Comparison of ENCODE assay signal across 1 cellular context in genomic region chr9:34650816-34651215, GRCh38.
TF ChIP-seq lines count a peak whose summit lies in the region.

No MANE protein-coding gene starts in this region.

TF ChIP-seq in SK-N-SH, 30 proteins besides CTCF, POLR2A, EP300 and RAD21 (continued from another document):
- no peak for TF ChIP-seq REST (IDR thresholded peaks at IDR 0.05; ENCODE audit: low read depth, low read length)
- TF ChIP-seq ZBTB33 (IDR thresholded peaks at IDR 0.05; ENCODE audit: borderline replicate concordance, low read depth): no peak
- no peak for TF ChIP-seq ELF1 (IDR thresholded peaks at IDR 0.05)
- TF ChIP-seq SIN3A (IDR thresholded peaks at IDR 0.05; ENCODE audit: borderline replicate concordance, low read depth, low read length): no peak
- no peak for TF ChIP-seq MEF2A (IDR thresholded peaks at IDR 0.05; ENCODE audit: borderline replicate concordance, low read depth)
- TF ChIP-seq SMC3 (IDR thresholded peaks at IDR 0.05; ENCODE audit: low read depth, low read length): no peak
- peak; percentile 85 for TF ChIP-seq NFIC (IDR thresholded peaks at IDR 0.05; ENCODE audit: borderline replicate concordance)
- no peak for TF ChIP-seq TAF1 (IDR thresholded peaks at IDR 0.05; ENCODE audit: borderline replicate concordance, low read depth, low read length)
- no peak for TF ChIP-seq YY1 (IDR thresholded peaks at IDR 0.05; ENCODE audit: low read depth)
- no peak for TF ChIP-seq FOSL2 (IDR thresholded peaks at IDR 0.05; ENCODE audit: borderline replicate concordance, low read depth)
- TF ChIP-seq FOXJ3 (CRISPR knock-in tag; IDR thresholded peaks at IDR 0.05): peak; percentile 66; the same call in 1 of the 2 replicates
- no peak for TF ChIP-seq TEAD4 (IDR thresholded peaks at IDR 0.05; ENCODE audit: borderline replicate concordance, insufficient read depth)
- TF ChIP-seq TCF12 (IDR thresholded peaks at IDR 0.05): 0 out of 2 replicates have a peak, but pooled peaks have one; percentile 7
- no peak for TF ChIP-seq GATA2 (CRISPR knock-in tag; IDR thresholded peaks at IDR 0.05)
- TF ChIP-seq MXI1 (IDR thresholded peaks at IDR 0.05; ENCODE audit: low read depth, low read length): peak; percentile 85
- TF ChIP-seq CHD2 (IDR thresholded peaks at IDR 0.05; ENCODE audit: low read length, partially characterized antibody): peak; percentile 9
- no peak for TF ChIP-seq GABPA (IDR thresholded peaks at IDR 0.05; ENCODE audit: low read depth)
- TF ChIP-seq PBX3 (IDR thresholded peaks at IDR 0.05): no peak
- no peak for TF ChIP-seq IRF3 (IDR thresholded peaks at IDR 0.05; ENCODE audit: low read depth, low read length)
- TF ChIP-seq USF2 (IDR thresholded peaks at IDR 0.05; ENCODE audit: borderline replicate concordance, low read depth, low read length): no peak
- no peak for TF ChIP-seq POLR2AphosphoS5 (IDR thresholded peaks at IDR 0.05; ENCODE audit: low read depth, low read length)
- TF ChIP-seq RCOR1 (IDR thresholded peaks at IDR 0.05; ENCODE audit: low read length): no peak
- TF ChIP-seq NRF1 (IDR thresholded peaks at IDR 0.05; ENCODE audit: low read depth, low read length): no peak
- TF ChIP-seq USF1 (IDR thresholded peaks at IDR 0.05; ENCODE audit: borderline replicate concordance, low read depth): no peak
- TF ChIP-seq RFX5 (IDR thresholded peaks at IDR 0.05; ENCODE audit: low read length): no peak
- no peak for TF ChIP-seq FOXM1 (IDR thresholded peaks at IDR 0.05; ENCODE audit: low read depth)
- TF ChIP-seq EZH2phosphoT487 (IDR thresholded peaks at IDR 0.05; ENCODE audit: borderline replicate concordance, low read depth): no peak
